Comparison of ENCODE assay signal across 1 cellular context in the genomic region with DNA sequence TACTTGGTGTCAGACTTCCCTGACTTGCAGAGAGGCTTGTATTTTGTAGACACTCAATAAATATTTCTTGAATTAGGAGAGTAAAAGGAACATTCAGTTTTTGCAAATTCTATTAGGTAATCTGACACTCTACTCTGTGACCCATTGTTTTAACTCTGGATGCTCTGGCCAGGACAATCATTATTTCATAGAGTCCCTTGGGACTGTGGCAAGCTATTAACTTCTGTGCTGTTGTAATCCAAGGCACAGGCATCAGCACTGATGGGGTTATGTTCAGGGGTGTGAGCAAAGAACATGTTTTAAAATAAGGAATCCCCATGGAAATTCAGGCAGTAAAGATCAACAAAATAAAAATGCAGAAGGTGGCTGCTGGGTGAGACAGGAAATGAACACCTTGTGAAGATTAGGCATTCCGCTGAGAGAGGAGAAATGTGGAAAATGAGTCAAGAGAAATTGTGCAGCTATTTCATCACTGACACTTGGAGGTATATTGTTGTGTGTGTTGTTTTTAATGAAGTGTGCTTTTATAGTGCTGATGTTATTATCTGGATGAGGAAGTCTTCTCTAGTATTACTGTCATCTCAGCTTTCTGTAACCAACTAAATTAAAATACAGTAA.
TF ChIP-seq lines count a peak whose summit lies in the region.

No MANE protein-coding gene starts in this region.

TF ChIP-seq in GM23338, 12 proteins besides CTCF, POLR2A, EP300 and RAD21 (continued from another document):
- TF ChIP-seq, protein P1, sequence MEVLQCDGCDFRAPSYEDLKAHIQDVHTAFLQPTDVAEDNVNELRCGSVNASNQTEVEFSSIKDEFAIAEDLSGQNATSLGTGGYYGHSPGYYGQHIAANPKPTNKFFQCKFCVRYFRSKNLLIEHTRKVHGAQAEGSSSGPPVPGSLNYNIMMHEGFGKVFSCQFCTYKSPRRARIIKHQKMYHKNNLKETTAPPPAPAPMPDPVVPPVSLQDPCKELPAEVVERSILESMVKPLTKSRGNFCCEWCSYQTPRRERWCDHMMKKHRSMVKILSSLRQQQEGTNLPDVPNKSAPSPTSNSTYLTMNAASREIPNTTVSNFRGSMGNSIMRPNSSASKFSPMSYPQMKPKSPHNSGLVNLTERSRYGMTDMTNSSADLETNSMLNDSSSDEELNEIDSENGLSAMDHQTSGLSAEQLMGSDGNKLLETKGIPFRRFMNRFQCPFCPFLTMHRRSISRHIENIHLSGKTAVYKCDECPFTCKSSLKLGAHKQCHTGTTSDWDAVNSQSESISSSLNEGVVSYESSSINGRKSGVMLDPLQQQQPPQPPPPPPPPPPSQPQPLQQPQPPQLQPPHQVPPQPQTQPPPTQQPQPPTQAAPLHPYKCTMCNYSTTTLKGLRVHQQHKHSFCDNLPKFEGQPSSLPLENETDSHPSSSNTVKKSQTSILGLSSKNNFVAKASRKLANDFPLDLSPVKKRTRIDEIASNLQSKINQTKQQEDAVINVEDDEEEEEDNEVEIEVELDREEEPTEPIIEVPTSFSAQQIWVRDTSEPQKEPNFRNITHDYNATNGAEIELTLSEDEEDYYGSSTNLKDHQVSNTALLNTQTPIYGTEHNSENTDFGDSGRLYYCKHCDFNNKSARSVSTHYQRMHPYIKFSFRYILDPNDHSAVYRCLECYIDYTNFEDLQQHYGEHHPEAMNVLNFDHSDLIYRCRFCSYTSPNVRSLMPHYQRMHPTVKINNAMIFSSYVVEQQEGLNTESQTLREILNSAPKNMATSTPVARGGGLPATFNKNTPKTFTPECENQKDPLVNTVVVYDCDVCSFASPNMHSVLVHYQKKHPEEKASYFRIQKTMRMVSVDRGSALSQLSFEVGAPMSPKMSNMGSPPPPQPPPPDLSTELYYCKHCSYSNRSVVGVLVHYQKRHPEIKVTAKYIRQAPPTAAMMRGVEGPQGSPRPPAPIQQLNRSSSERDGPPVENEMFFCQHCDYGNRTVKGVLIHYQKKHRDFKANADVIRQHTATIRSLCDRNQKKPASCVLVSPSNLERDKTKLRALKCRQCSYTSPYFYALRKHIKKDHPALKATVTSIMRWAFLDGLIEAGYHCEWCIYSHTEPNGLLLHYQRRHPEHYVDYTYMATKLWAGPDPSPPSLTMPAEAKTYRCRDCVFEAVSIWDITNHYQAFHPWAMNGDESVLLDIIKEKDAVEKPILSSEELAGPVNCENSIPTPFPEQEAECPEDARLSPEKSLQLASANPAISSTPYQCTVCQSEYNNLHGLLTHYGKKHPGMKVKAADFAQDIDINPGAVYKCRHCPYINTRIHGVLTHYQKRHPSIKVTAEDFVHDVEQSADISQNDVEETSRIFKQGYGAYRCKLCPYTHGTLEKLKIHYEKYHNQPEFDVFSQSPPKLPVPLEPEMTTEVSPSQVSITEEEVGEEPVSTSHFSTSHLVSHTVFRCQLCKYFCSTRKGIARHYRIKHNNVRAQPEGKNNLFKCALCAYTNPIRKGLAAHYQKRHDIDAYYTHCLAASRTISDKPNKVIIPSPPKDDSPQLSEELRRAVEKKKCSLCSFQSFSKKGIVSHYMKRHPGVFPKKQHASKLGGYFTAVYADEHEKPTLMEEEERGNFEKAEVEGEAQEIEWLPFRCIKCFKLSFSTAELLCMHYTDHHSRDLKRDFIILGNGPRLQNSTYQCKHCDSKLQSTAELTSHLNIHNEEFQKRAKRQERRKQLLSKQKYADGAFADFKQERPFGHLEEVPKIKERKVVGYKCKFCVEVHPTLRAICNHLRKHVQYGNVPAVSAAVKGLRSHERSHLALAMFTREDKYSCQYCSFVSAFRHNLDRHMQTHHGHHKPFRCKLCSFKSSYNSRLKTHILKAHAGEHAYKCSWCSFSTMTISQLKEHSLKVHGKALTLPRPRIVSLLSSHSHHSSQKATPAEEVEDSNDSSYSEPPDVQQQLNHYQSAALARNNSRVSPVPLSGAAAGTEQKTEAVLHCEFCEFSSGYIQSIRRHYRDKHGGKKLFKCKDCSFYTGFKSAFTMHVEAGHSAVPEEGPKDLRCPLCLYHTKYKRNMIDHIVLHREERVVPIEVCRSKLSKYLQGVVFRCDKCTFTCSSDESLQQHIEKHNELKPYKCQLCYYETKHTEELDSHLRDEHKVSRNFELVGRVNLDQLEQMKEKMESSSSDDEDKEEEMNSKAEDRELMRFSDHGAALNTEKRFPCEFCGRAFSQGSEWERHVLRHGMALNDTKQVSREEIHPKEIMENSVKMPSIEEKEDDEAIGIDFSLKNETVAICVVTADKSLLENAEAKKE (CRISPR knock-in tag; IDR thresholded peaks at IDR 0.05): no peak
- TF ChIP-seq, protein P2, sequence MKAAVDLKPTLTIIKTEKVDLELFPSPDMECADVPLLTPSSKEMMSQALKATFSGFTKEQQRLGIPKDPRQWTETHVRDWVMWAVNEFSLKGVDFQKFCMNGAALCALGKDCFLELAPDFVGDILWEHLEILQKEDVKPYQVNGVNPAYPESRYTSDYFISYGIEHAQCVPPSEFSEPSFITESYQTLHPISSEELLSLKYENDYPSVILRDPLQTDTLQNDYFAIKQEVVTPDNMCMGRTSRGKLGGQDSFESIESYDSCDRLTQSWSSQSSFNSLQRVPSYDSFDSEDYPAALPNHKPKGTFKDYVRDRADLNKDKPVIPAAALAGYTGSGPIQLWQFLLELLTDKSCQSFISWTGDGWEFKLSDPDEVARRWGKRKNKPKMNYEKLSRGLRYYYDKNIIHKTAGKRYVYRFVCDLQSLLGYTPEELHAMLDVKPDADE (IDR thresholded peaks at IDR 0.05): no peak
- no peak for TF ChIP-seq EZH2 (IDR thresholded peaks at IDR 0.05; ENCODE audit: low read depth, unreplicated experiment)
- TF ChIP-seq JUNB (IDR thresholded peaks at IDR 0.05; ENCODE audit: unreplicated experiment): no peak
- TF ChIP-seq CREB1 (CRISPR knock-in tag; IDR thresholded peaks at IDR 0.05; ENCODE audit: low read depth): no peak
- TF ChIP-seq EZH2phosphoT487 (IDR thresholded peaks at IDR 0.05; ENCODE audit: unreplicated experiment): no peak
- no peak for TF ChIP-seq ZNF114 (CRISPR knock-in tag; IDR thresholded peaks at IDR 0.05)
- TF ChIP-seq, protein P3, sequence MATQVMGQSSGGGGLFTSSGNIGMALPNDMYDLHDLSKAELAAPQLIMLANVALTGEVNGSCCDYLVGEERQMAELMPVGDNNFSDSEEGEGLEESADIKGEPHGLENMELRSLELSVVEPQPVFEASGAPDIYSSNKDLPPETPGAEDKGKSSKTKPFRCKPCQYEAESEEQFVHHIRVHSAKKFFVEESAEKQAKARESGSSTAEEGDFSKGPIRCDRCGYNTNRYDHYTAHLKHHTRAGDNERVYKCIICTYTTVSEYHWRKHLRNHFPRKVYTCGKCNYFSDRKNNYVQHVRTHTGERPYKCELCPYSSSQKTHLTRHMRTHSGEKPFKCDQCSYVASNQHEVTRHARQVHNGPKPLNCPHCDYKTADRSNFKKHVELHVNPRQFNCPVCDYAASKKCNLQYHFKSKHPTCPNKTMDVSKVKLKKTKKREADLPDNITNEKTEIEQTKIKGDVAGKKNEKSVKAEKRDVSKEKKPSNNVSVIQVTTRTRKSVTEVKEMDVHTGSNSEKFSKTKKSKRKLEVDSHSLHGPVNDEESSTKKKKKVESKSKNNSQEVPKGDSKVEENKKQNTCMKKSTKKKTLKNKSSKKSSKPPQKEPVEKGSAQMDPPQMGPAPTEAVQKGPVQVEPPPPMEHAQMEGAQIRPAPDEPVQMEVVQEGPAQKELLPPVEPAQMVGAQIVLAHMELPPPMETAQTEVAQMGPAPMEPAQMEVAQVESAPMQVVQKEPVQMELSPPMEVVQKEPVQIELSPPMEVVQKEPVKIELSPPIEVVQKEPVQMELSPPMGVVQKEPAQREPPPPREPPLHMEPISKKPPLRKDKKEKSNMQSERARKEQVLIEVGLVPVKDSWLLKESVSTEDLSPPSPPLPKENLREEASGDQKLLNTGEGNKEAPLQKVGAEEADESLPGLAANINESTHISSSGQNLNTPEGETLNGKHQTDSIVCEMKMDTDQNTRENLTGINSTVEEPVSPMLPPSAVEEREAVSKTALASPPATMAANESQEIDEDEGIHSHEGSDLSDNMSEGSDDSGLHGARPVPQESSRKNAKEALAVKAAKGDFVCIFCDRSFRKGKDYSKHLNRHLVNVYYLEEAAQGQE (IDR thresholded peaks at IDR 0.05; ENCODE audit: unreplicated experiment): no peak
- no peak for TF ChIP-seq ZNF331 (CRISPR knock-in tag; IDR thresholded peaks at IDR 0.05; ENCODE audit: low read depth)
TF ChIP-seq in GM23338: peak in this region for 0.
